ENCODE assay signal across 8 cellular contexts in the genomic region with DNA sequence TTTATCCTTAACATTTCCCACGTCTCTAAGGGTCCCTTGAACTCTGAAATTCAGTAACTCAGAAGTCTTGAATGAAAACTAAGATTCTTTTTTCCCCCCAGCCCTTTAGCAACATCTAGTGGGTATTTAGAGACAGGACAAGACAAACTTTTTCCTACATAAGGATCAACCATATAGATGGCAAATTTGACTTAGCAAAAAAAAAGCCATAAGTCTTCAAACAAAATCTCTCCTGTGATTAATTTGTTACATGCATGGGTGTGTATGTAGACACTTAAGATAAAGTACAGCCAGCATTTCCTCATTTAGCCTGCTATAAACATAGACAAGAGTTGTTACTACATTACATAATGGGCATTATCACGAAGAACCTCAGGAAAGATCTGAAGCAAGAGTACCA. TPM values are rescaled to one million over a fixed set of nuclear protein-coding genes. Genes with fewer than 3 reads are reported as not detected.
A peak's percentile ranks its signal among the peaks of the same experiment; 100 is the strongest.
DNase-seq lines count a peak whose midpoint lies in the region; ATAC-seq and FAIRE-seq lines count a peak whose summit lies in the region.

No MANE protein-coding gene starts in this region.

- DNase-seq in AML-193 (lab: John Stamatoyannopoulos, UW) (peak; percentile 22 to 48), GM23248 (peak; percentile 55), iPS-NIHi11 (ENCODE audit: low spot score) (peak; percentile 26)
- no peak for DNase-seq in activated T-cell treated with anti-CD3 and anti-CD28 coated beads, Interleukin-2, amount 50 U/mL, for 48 hours

- H3F3A ChIP-seq in GM23248 (ENCODE audit: insufficient read depth) = no peaks in the 10 kb centered on the region

- no peak overlapping the region for H3K9ac ChIP-seq in GM23248

- no peaks in the 10 kb centered on the region for H3K9me3 ChIP-seq in GM23248 (ENCODE audit: low read depth)

- no peak for ATAC-seq in HG03045 (IDR thresholded peaks at IDR 0.05; ENCODE audit: unreplicated experiment)
- ATAC-seq in GM21737 (IDR thresholded peaks at IDR 0.05; ENCODE audit: unreplicated experiment) = no peak
- ATAC-seq in HG02610 (IDR thresholded peaks at IDR 0.05; ENCODE audit: unreplicated experiment) = no peak

- H4K20me1 ChIP-seq in GM23248 (ENCODE audit: insufficient read depth) = no peaks in the 10 kb centered on the region

- H3K36me3 ChIP-seq in GM23248 (ENCODE audit: low read depth) = no peaks in the 10 kb centered on the region

- no peaks in the 10 kb centered on the region for H3K79me2 ChIP-seq in GM23248 (ENCODE audit: insufficient read depth)

- FAIRE-seq in TTC549 (lab: Jason Lieb, UNC) = peak; percentile 87

- no peak overlapping the region for H3K4me3 ChIP-seq in GM23248

- 23 to 24% methylated on average over 2 of the region's 2 CpGs for WGBS in GM23248 (ENCODE audit: low coverage in 1 of 2, low lambda C conversion rate in 2 of 2, missing lambda C conversion rate in 2 of 2), 2 experiments

- in situ Hi-C loops in GM23248 (cut with MboI) = no loop called here

- no peaks in the 10 kb centered on the region for H3K9me2 ChIP-seq in GM23248 (ENCODE audit: insufficient read depth)

- H2AFZ ChIP-seq in GM23248 = no peak overlapping the region

- no peak overlapping the region for H3K27ac ChIP-seq in GM23248

- no peak overlapping the region for H3K4me2 ChIP-seq in GM23248 (ENCODE audit: unreplicated experiment)

- no peaks in the 10 kb centered on the region for H3K4me1 ChIP-seq in GM23248 (ENCODE audit: insufficient read depth)

- H3K27me3 ChIP-seq in GM23248 (replicated peaks; ENCODE audit: insufficient read depth) = no peaks in the 10 kb centered on the region; the same call in 1 of the 2 replicates

RNA-seq across cellular contexts. Expression of a gene that starts 29.1 kb away (rescaled TPM):
- not detected in 2 replicates for total RNA-seq in GM23248 (2014; rRNA removed; shearing (Covaris generic))
- 0.06 TPM in 1 of 2 replicates, not detected in the other for polyA plus RNA-seq in GM23248 (2016; fragmentation: Nextera tagmentation; extraction: Ambion mirVana)

Comparison
In these comparisons a context has a peak if more than half of its experiments do, and no peak if none do; other contexts are left out.
1. DNase-seq: peak in AML-193 (2 of 2), GM23248 (single experiment) and iPS-NIHi11 (single experiment); none in activated T-cell treated with anti-CD3 and anti-CD28 coated beads, Interleukin-2, amount 50 U/mL, for 48 hours (0 of 2).